18 cellular contexts compared by ENCODE assay signal in genomic region chr6:113881473-113881980, GRCh38.
"Had no signal": no experiment of that assay in that cellular context is flagged by ENCODE, and none has a peak within 500 bp of the region (broad histone marks: within the 10 kb centered on the region; RNA-seq: fewer than 3 reads in every experiment).

No MANE protein-coding gene starts in this region.

- H3K36me3 Mint-ChIP-seq: activated naive CD8-positive, alpha-beta T cell treated with anti-CD3 and anti-CD28 coated beads for 36 hours; natural killer cell had no signal

- H3K4me1 ChIP-seq: breast epithelium had no signal

- H3K4me3 ChIP-seq: breast epithelium, right atrium auricular region, skin epidermis had no signal

- H3K9me3 ChIP-seq: breast epithelium, right atrium auricular region had no signal

- DNase-seq: activated CD4-positive, alpha-beta T cell treated with anti-CD3 and anti-CD28 coated beads, Interleukin-2, amount 50 U/mL, for 1 hour; activated CD8-positive, alpha-beta memory T cell treated with anti-CD3 and anti-CD28 coated beads for 24 hours; activated naive CD8-positive, alpha-beta T cell treated with anti-CD3 and anti-CD28 coated beads for 36 hours; anterior cingulate cortex; cerebellar nuclear complex; effector CD8-positive, alpha-beta T cell; head of caudate nucleus; kidney glomerular epithelial cell; left ventricle myocardium superior; mesendoderm; natural killer cell; nucleus accumbens; stimulated activated naive CD8-positive, alpha-beta T cell treated with anti-CD3 and anti-CD28 coated beads, Interleukin-15, Interleukin-2, amounts not matched to agents 100 U/mL and 50 U/mL, for 24 hours; trophoblast cell had no signal

- ATAC-seq: left ventricle myocardium superior; natural killer cell; stimulated activated naive CD8-positive, alpha-beta T cell treated with anti-CD3 and anti-CD28 coated beads, Interleukin-15, Interleukin-2, amounts not matched to agents 100 U/mL and 50 U/mL, for 24 hours had no signal

- H3K4me3 Mint-ChIP-seq: activated naive CD8-positive, alpha-beta T cell treated with anti-CD3 and anti-CD28 coated beads for 36 hours; natural killer cell had no signal

- H3K27ac ChIP-seq: breast epithelium, right atrium auricular region, skin epidermis had no signal

- H3K36me3 ChIP-seq: breast epithelium, right atrium auricular region had no signal

- H3K27me3 ChIP-seq: breast epithelium, right atrium auricular region had no signal

- H3K9me3 Mint-ChIP-seq: activated naive CD8-positive, alpha-beta T cell treated with anti-CD3 and anti-CD28 coated beads for 36 hours; natural killer cell had no signal

- H3K27ac Mint-ChIP-seq: activated naive CD8-positive, alpha-beta T cell treated with anti-CD3 and anti-CD28 coated beads for 36 hours; natural killer cell; progenitor cell of endocrine pancreas had no signal

- H3K4me1 Mint-ChIP-seq: activated naive CD8-positive, alpha-beta T cell treated with anti-CD3 and anti-CD28 coated beads for 36 hours; natural killer cell had no signal
